Comparison of ENCODE assay signal across 17 cellular contexts in genomic region chr11:22681281-22681812, GRCh38. TPM values are rescaled to one million over a fixed set of nuclear protein-coding genes. Genes with fewer than 3 reads are reported as not detected.
A peak's percentile ranks its signal among the peaks of the same experiment; 100 is the strongest.
DNase-seq lines count a peak whose midpoint lies in the region; ATAC-seq, FAIRE-seq and TF ChIP-seq lines count a peak whose summit lies in the region.
"Had no signal": no experiment of that assay in that cellular context is flagged by ENCODE, and none has a peak within 500 bp of the region (broad histone marks: within the 10 kb centered on the region; RNA-seq: fewer than 3 reads in every experiment).

No MANE protein-coding gene starts in this region.

- H3K4me1 ChIP-seq in kidney (ENCODE audit: control insufficient read depth in 1 of 2, insufficient read depth in 1 of 2, low read depth in 1 of 2, low read length in 2 of 2) = no peaks in the 10 kb centered on the region
- H3K4me1 ChIP-seq: esophagus muscularis mucosa, right atrium auricular region had no signal

- intact Hi-C loops in kidney (cut with DNase I) (no loop called here), posterior cingulate gyrus (cut with DNase I) (no loop called here)

- no peak for TF ChIP-seq CTCF in kidney (IDR thresholded peaks at IDR 0.05; ENCODE audit: borderline replicate concordance, extremely low read depth, insufficient read depth)

- no peaks in the 10 kb centered on the region for H3K36me3 ChIP-seq in kidney (ENCODE audit: control insufficient read depth in 1 of 2, insufficient read depth in 2 of 2, low read length in 2 of 2)
- H3K36me3 ChIP-seq: brain microvascular endothelial cell, esophagus muscularis mucosa, right atrium auricular region had no signal

- no peak overlapping the region for H3K27ac ChIP-seq in kidney (ENCODE audit: low read depth in 2 of 2, low read length in 2 of 2)
- H3K27ac ChIP-seq: brain microvascular endothelial cell, esophagus muscularis mucosa, right atrium auricular region had no signal

- FAIRE-seq in kidney (lab: Jason Lieb, UNC) = no peak
- FAIRE-seq: D721Med, keratinocyte had no signal

- DNase-seq in kidney (no peak), posterior cingulate gyrus (no peak), inferior parietal cortex (ENCODE audit: extremely low spot score) (no peak), NCI-H226 (no peak)
- DNase-seq in activated CD4-positive, CD25-positive, alpha-beta regulatory T cell treated with anti-CD3 and anti-CD28 coated beads, Interleukin-2, amount 50 U/mL, for 72 hours = no peak
- DNase-seq: activated CD4-positive, alpha-beta T cell treated with anti-CD3 and anti-CD28 coated beads for 36 hours; brain microvascular endothelial cell; GF-D8; NCI-H1417 treated with DMSO at 0.1 percent for 48 hours; T1000 had no signal

- ATAC-seq in GM18868 (IDR thresholded peaks at IDR 0.05; ENCODE audit: unreplicated experiment) (peak; percentile 57), GM21529 (IDR thresholded peaks at IDR 0.05; ENCODE audit: unreplicated experiment) (peak; percentile 51), HG03175 (IDR thresholded peaks at IDR 0.05; ENCODE audit: unreplicated experiment) (peak; percentile 77)
- ATAC-seq: activated CD4-positive, alpha-beta T cell treated with anti-CD3 and anti-CD28 coated beads for 36 hours had no signal

- H3K9ac ChIP-seq in kidney (ENCODE audit: low read length in 2 of 2) = no peak overlapping the region

- H3K9me3 ChIP-seq in kidney (ENCODE audit: control insufficient read depth in 1 of 2, low read length in 2 of 2) = no peaks in the 10 kb centered on the region
- H3K9me3 ChIP-seq: esophagus muscularis mucosa, right atrium auricular region had no signal

- H3K4me3 ChIP-seq in kidney (ENCODE audit: low read length in 2 of 2) = peak overlapping the region; percentile 4 to 29
- H3K4me3 ChIP-seq: esophagus muscularis mucosa, right atrium auricular region had no signal

RNA-seq across cellular contexts. Expression of gene GAS2, which starts 14.9 kb away (rescaled TPM):
- 4.5 TPM for total RNA-seq in kidney
- 6.8 TPM for polyA plus RNA-seq in kidney (ENCODE audit: insufficient read depth, low read depth, low replicate concordance)

RNA-seq across cellular contexts. Expression of gene FANCF, which starts 55.7 kb away (rescaled TPM):
- total RNA-seq in kidney = 14.8 TPM
- 6.1 TPM for polyA plus RNA-seq in kidney (ENCODE audit: insufficient read depth, low read depth, low replicate concordance)
